ENCODE assay signal across 8 cellular contexts in genomic region chr2:44087037-44087713, GRCh38.
DNase-seq lines count a peak whose midpoint lies in the region; ATAC-seq and TF ChIP-seq lines count a peak whose summit lies in the region.

No MANE protein-coding gene starts in this region.

- no peaks in the 10 kb centered on the region for H3K36me3 Mint-ChIP-seq in nephron (ENCODE audit: low read depth)

- H3K27me3 Mint-ChIP-seq in nephron (ENCODE audit: low read depth): peaks cover 6% of the 10 kb centered on the region

- H3K27ac ChIP-seq in RWPE1: no peak overlapping the region

- H3K27ac Mint-ChIP-seq in nephron: peak overlapping the region; percentile 7 to 71 (median 45)

- DNase-seq in DMS114 treated with DMSO at 0.1 percent for 48 hours (lab: John Stamatoyannopoulos, UW; ENCODE audit: unreplicated experiment) (peak; percentile 56), LNCaP clone FGC (ENCODE audit: low read depth) (peak; percentile 58), RWPE1 (ENCODE audit: low spot score) (peak; percentile 82), fibroblast of the aortic adventitia (ENCODE audit: low read depth) (peak; percentile 77)
- peak; percentile 70 for DNase-seq in activated effector memory CD4-positive, alpha-beta T cell treated with Interleukin-2 at 50 U/mL for 16 hours
- DNase-seq in stimulated activated naive CD4-positive, alpha-beta T cell (lab: John Stamatoyannopoulos, UW): peak; percentile 56 to 86 (median 75)

- H3K9me3 Mint-ChIP-seq in nephron: no peaks in the 10 kb centered on the region

- peaks cover 13% of the 10 kb centered on the region for H3K4me1 Mint-ChIP-seq in nephron

- CTCF ChIA-PET in RWPE1 (lab: Yijun Ruan, JAX): interaction anchor here (0.8 to 1.0 kb wide), 7 partner anchors 9 to 204 kb away, joined by 3 to 6 read pairs (median 4); no protein-coding TSS in a partner anchor

- TF ChIP-seq CTCF in LNCaP clone FGC (IDR thresholded peaks at IDR 0.05; ENCODE audit: control insufficient read depth, extremely low read depth, insufficient read depth) (peak; percentile 78), RWPE1 (conservative IDR thresholded peaks at IDR 0.05; ENCODE audit: low read depth) (peak; percentile 96), fibroblast of the aortic adventitia (IDR thresholded peaks at IDR 0.05; ENCODE audit: insufficient read depth, low read length) (peak; percentile 95), nephron (IDR thresholded peaks at IDR 0.05; ENCODE audit: unreplicated experiment in 3 of 3) (peak; percentile 90 to 97 (median 96))

- H3K4me3 ChIP-seq in LNCaP clone FGC (ENCODE audit: low read depth, low read length) (no peak overlapping the region), fibroblast of the aortic adventitia (ENCODE audit: low read depth, low read length) (peak overlapping the region; percentile 61)

- POLR2A ChIA-PET in RWPE1 (lab: Yijun Ruan, JAX; ENCODE audit: low non-redundant PET): no interaction called here

- peak overlapping the region; percentile 66 to 85 (median 77) for H3K4me3 Mint-ChIP-seq in nephron

- peak; percentile 55 for ATAC-seq in GM21737 (IDR thresholded peaks at IDR 0.05; ENCODE audit: unreplicated experiment)
